ENCODE assay signal across 30 cellular contexts in genomic region chr1:178749581-178750166, GRCh38. TPM values are rescaled to one million over a fixed set of nuclear protein-coding genes. Genes with fewer than 3 reads are reported as not detected.
DNase-seq lines count a peak whose midpoint lies in the region; ATAC-seq and TF ChIP-seq lines count a peak whose summit lies in the region.
"Had no signal": no experiment of that assay in that cellular context is flagged by ENCODE, and none has a peak within 500 bp of the region (broad histone marks: within the 10 kb centered on the region; RNA-seq: fewer than 3 reads in every experiment).

No MANE protein-coding gene starts in this region.

- no peaks in the 10 kb centered on the region for H3K36me3 ChIP-seq in body of pancreas (replicated peaks in 1 of 2; ENCODE audit: insufficient read depth in 1 of 2, low read depth in 2 of 2)
- H3K36me3 ChIP-seq: brain microvascular endothelial cell, left ventricle myocardium inferior, thyroid gland, vagina had no signal

- 92 to 93% methylated on average over 5 of the region's 5 CpGs for WGBS in body of pancreas, 2 donors

- no peaks in the 10 kb centered on the region for H3K4me1 ChIP-seq in body of pancreas
- H3K4me1 ChIP-seq: A549, left ventricle myocardium inferior, thyroid gland, vagina had no signal

- ATAC-seq in HG03439 (IDR thresholded peaks at IDR 0.05; ENCODE audit: unreplicated experiment) (no peak), body of pancreas (no peak)
- ATAC-seq: A549; activated T-helper 17 cell treated with anti-CD3 and anti-CD28 coated beads, Interleukin-2, amount 50 U/mL, for 72 hours; PC-3; right cardiac atrium; SK-N-SH treated with all-trans-retinoic acid at 6 μM for 48 hours had no signal

- TF ChIP-seq POLR2A in body of pancreas (IDR thresholded peaks at IDR 0.05), result no peak

- peak; percentile 11 for DNase-seq in DMS 273 treated with DMSO at 0.1 percent for 48 hours (lab: John Stamatoyannopoulos, UW)
- DNase-seq in LHCN-M2 (ENCODE audit: low read depth), result peak; percentile 14
- peak; percentile 24 for DNase-seq in epithelial cell of esophagus (ENCODE audit: low read depth)
- DNase-seq in myocyte (ENCODE audit: low read depth), result peak; percentile 22
- DNase-seq in SIG-M5 treated with dmso at 0.1 percent for 504 hours (lab: John Stamatoyannopoulos, UW; ENCODE audit: unreplicated experiment), result no peak
- DNase-seq in NCI-H2081 treated with DMSO at 0.1 percent for 48 hours (lab: John Stamatoyannopoulos, UW), result no peak
- no peak for DNase-seq in body of pancreas
- DNase-seq: activated CD4-positive, alpha-beta memory T cell treated with anti-CD3 and anti-CD28 coated beads, Interleukin-2, amount 10 ng/mL, durations not matched to agents 7 days and 5 days; activated CD4-positive, alpha-beta T cell treated with anti-CD3 and anti-CD28 coated beads for 1 hour; activated CD8-positive, alpha-beta memory T cell treated with anti-CD3 and anti-CD28 coated beads, Interleukin-2, amount 50 U/mL, for 4 hours; activated naive CD4-positive, alpha-beta T cell treated with anti-CD3 and anti-CD28 coated beads, Interleukin-2, amount 50 U/mL, for 16 hours; brain microvascular endothelial cell; CD4-positive, alpha-beta memory T cell; dorsolateral prefrontal cortex; EL; left ventricle myocardium inferior; NCI-H1105; NCI-H187 treated with DMSO at 0.1 percent for 48 hours; NCI-H2171 treated with DMSO at 0.1 percent for 48 hours; NCI-H510A treated with DMSO at 0.1 percent for 48 hours; PC-3; right cardiac atrium; stimulated activated CD4-positive, alpha-beta T cell treated with anti-CD3 and anti-CD28 coated beads, Interleukin-2, amount 100 ng/mL, for 48 hours; T-helper 2 cell; thyroid gland had no signal

- TF ChIP-seq CTCF in epithelial cell of esophagus (IDR thresholded peaks at IDR 0.05; ENCODE audit: insufficient read depth, low read depth, low read length, missing control alignments), result no peak
- no peak for TF ChIP-seq CTCF in body of pancreas (IDR thresholded peaks at IDR 0.05)

- no peak overlapping the region for H3K27ac ChIP-seq in body of pancreas
- H3K27ac ChIP-seq: A549, brain microvascular endothelial cell, dorsolateral prefrontal cortex, left ventricle myocardium inferior, thyroid gland, vagina had no signal

- H3K4me3 ChIP-seq in epithelial cell of esophagus (ENCODE audit: low read length), result no peak overlapping the region
- no peak overlapping the region for H3K4me3 ChIP-seq in body of pancreas
- H3K4me3 ChIP-seq: A549, dorsolateral prefrontal cortex, left ventricle myocardium inferior, thyroid gland, vagina had no signal

- H3K27me3 ChIP-seq in body of pancreas, result no peaks in the 10 kb centered on the region
- H3K27me3 ChIP-seq: brain microvascular endothelial cell, dorsolateral prefrontal cortex, thyroid gland, vagina had no signal

- intact Hi-C loops in body of pancreas (cut with DNase I), result loop anchor here (5.0 kb wide), 1 partner anchor 207 kb away; no protein-coding TSS in a partner anchor

- no peaks in the 10 kb centered on the region for H3K9me3 ChIP-seq in body of pancreas
- H3K9me3 ChIP-seq: left ventricle myocardium inferior, thyroid gland, vagina had no signal

RNA-seq across cellular contexts. Expression of gene RALGPS2, which starts 24.6 kb away (rescaled TPM):
- total RNA-seq in LHCN-M2 (2014; rRNA removed) (26.2 and 33.1 TPM in 2 replicates), myocyte (43.1 and 44.0 TPM in 2 replicates), body of pancreas (10 to 100 TPM in 1 of 2 donors, 1 to 10 TPM in 1; 9.1 to 10.9 TPM)
- 3.6 TPM for polyA plus RNA-seq in LHCN-M2 (2012)
- polyA plus RNA-seq in myocyte (2012), result 5.6 TPM

Comparison
In these comparisons a context has a peak if more than half of its experiments do, and no peak if none do; other contexts are left out.
1. DNase-seq: peak in DMS 273 treated with DMSO at 0.1 percent for 48 hours (single experiment), LHCN-M2 (single experiment), epithelial cell of esophagus (single experiment) and myocyte (single experiment); none in SIG-M5 treated with dmso at 0.1 percent for 504 hours (single experiment), NCI-H2081 treated with DMSO at 0.1 percent for 48 hours (single experiment) and body of pancreas (0 of 4).